ENCODE assay signal across 1 cellular context in the genomic region with DNA sequence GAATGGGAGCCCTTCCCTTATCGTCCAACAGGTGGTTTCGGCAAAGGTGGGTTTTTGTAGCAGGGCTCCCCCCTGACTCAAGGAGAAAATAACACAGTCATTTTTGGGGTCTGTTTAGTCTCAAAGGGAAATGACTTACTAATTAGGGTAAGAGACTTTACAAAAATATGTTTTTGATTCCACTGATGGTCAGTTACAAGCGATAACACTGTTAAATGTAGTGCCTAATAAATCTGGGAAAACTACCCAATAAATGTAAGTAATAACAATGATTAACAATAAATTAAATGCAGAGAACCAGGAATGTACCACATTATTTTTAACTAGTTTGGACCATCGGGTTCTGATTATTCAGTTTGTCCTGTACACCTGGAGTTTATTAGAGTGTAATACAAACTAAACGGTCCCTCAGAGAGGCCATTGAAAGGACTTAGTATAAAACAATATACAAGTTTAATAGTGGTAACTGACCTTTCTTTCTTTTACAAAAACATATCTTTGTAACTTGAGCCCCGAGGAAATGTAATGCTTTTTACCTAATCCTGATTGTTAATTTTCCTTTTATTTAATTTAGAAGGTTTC.
A peak's percentile ranks its signal among the peaks of the same experiment; 100 is the strongest.
TF ChIP-seq lines count a peak whose summit lies in the region.

No MANE protein-coding gene starts in this region.

TF ChIP-seq in SK-N-SH treated with all-trans-retinoic acid at 6 μM for 48 hours, 23 proteins besides CTCF, POLR2A, EP300 and RAD21 (continued from another document):
- peak; percentile 63; the same call in 1 of the 2 replicates for TF ChIP-seq TSHZ2 (CRISPR knock-in tag; IDR thresholded peaks at IDR 0.05)
- no peak for TF ChIP-seq RARB (CRISPR knock-in tag; IDR thresholded peaks at IDR 0.05)
- TF ChIP-seq BACH2 (CRISPR knock-in tag; IDR thresholded peaks at IDR 0.05; ENCODE audit: borderline replicate concordance), result no peak
- peak; percentile 34; the same call in 1 of the 2 replicates for TF ChIP-seq ISL1 (CRISPR knock-in tag; IDR thresholded peaks at IDR 0.05)
- no peak for TF ChIP-seq ZNF70 (CRISPR knock-in tag; IDR thresholded peaks at IDR 0.05)
- TF ChIP-seq TCF4 (CRISPR knock-in tag; IDR thresholded peaks at IDR 0.05; ENCODE audit: borderline replicate concordance), result peak; percentile 88
- no peak for TF ChIP-seq ZFP3 (CRISPR knock-in tag; IDR thresholded peaks at IDR 0.05)
- 0 out of 2 replicates have a peak, but pooled peaks have one; percentile 23 for TF ChIP-seq ESRRG (CRISPR knock-in tag; IDR thresholded peaks at IDR 0.05)
- no peak for TF ChIP-seq ZNF8 (CRISPR knock-in tag; IDR thresholded peaks at IDR 0.05)
